Comparison of ENCODE assay signal across 29 cellular contexts in the genomic region with DNA sequence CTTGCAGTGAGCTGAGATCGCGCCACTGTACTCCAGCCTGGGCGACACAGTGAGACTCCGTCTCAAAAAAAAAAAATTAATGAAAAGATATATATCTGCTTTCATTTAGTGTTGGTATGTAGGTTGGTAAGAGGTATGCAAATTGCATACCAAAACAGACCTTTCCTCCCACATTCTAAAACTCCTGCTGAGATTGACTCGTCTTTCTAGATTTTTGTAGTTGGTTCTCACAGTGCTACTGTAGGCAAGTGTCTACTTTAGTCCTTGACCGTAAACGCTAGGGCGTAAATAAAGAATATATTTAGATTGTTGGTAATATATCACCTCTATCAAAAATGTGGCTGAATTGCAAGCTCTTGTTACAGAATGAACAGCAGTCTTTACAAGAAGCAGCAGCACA.
"Had no signal": no experiment of that assay in that cellular context is flagged by ENCODE, and none has a peak within 500 bp of the region (broad histone marks: within the 10 kb centered on the region; RNA-seq: fewer than 3 reads in every experiment).

No MANE protein-coding gene starts in this region.

- H3K4me1 ChIP-seq: heart right ventricle, left lung, lower lobe of right lung, neural progenitor cell, parathyroid adenoma, psoas muscle, right lobe of liver, suprapubic skin, tibial artery, uterus had no signal

- H3K27me3 Mint-ChIP-seq: naive B cell; stimulated activated naive CD8-positive, alpha-beta T cell treated with anti-CD3 and anti-CD28 coated beads, Interleukin-15, Interleukin-2, amounts not matched to agents 100 ng/mL and 50 ng/mL, for 24 hours had no signal

- H3K4me1 Mint-ChIP-seq: mesothelial cell of epicardium, naive B cell, natural killer cell, nephron progenitor cell, neural progenitor cell had no signal

- H3K4me3 Mint-ChIP-seq: mesothelial cell of epicardium; natural killer cell; nephron progenitor cell; neural progenitor cell; stimulated activated naive CD8-positive, alpha-beta T cell treated with anti-CD3 and anti-CD28 coated beads, Interleukin-15, Interleukin-2, amounts not matched to agents 100 ng/mL and 50 ng/mL, for 24 hours; type B pancreatic cell had no signal

- H3K27ac Mint-ChIP-seq: mesothelial cell of epicardium; naive B cell; natural killer cell; nephron progenitor cell; neural progenitor cell; stimulated activated naive CD8-positive, alpha-beta T cell treated with anti-CD3 and anti-CD28 coated beads, Interleukin-15, Interleukin-2, amounts not matched to agents 100 ng/mL and 50 ng/mL, for 24 hours; type B pancreatic cell had no signal

- DNase-seq: heart right ventricle; left colon; left lung; lower lobe of right lung; mammary epithelial cell; mesenchymal stem cell; naive B cell; natural killer cell; nephron progenitor cell; occipital lobe; psoas muscle; right lobe of liver; stimulated activated CD4-positive, alpha-beta T cell treated with anti-CD3 and anti-CD28 coated beads, Interleukin-12 subunit alpha, Interleukin-12 subunit beta, amount 100 ng/mL, for 4 hours; stimulated activated CD4-positive, alpha-beta T cell treated with anti-CD3 and anti-CD28 coated beads, Interleukin-15, amount 100 ng/mL, for 24 hours; stimulated activated CD4-positive, alpha-beta T cell treated with anti-CD3 and anti-CD28 coated beads, Interleukin-2, amount 100 ng/mL, for 24 hours; stimulated activated CD4-positive, alpha-beta T cell treated with anti-CD3 and anti-CD28 coated beads, Interleukin-4, amount 100 ng/mL, for 1 hour; stimulated activated naive CD4-positive, alpha-beta T cell; tibial artery; uterus had no signal

- H3K4me3 ChIP-seq: heart right ventricle, hepatocyte, left lung, lower lobe of right lung, neural progenitor cell, psoas muscle, right lobe of liver, skin epidermis, suprapubic skin, thoracic aorta, tibial artery, uterus had no signal

- H3K36me3 ChIP-seq: heart right ventricle, left lung, lower lobe of right lung, neural progenitor cell, neutrophil, right lobe of liver, suprapubic skin, thoracic aorta, tibial artery, uterus had no signal

- H3K36me3 Mint-ChIP-seq: mesothelial cell of epicardium, naive B cell, natural killer cell, neural progenitor cell, type B pancreatic cell had no signal

- H3K27ac ChIP-seq: heart right ventricle, hepatocyte, left lung, lower lobe of right lung, neural progenitor cell, neutrophil, parathyroid adenoma, psoas muscle, right lobe of liver, skin epidermis, suprapubic skin, thoracic aorta, tibial artery, uterus had no signal

- H3K9me3 Mint-ChIP-seq: mesothelial cell of epicardium, nephron progenitor cell, neural progenitor cell, type B pancreatic cell had no signal

- ATAC-seq: heart right ventricle, left colon, left lung, lower lobe of right lung, natural killer cell, psoas muscle, right lobe of liver had no signal

- H3K9me3 ChIP-seq: left lung, lower lobe of right lung, neutrophil, right lobe of liver, suprapubic skin, thoracic aorta had no signal

- H3K27me3 ChIP-seq: heart right ventricle, hepatocyte, left lung, neural progenitor cell, neutrophil, right lobe of liver, suprapubic skin, tibial artery, uterus had no signal
